ENCODE assay signal across 7 cellular contexts in genomic region chr10:68989317-68989990, GRCh38. TPM values are rescaled to one million over a fixed set of nuclear protein-coding genes. Genes with fewer than 3 reads are reported as not detected.
DNase-seq lines count a peak whose midpoint lies in the region; ATAC-seq and TF ChIP-seq lines count a peak whose summit lies in the region.

No MANE protein-coding gene starts in this region.

- no peak for TF ChIP-seq CTCF in foreskin fibroblast (IDR thresholded peaks at IDR 0.05; ENCODE audit: low read depth, low read length)

- DNase-seq in H7 (no peak), T-cell (no peak), foreskin fibroblast (peak in 1 of 2 donors; percentile 41), putamen (ENCODE audit: low spot score) (peak; percentile 8), T1000 (lab: John Stamatoyannopoulos, UW) (no peak), NCI-H774 (lab: John Stamatoyannopoulos, UW) (no peak)

- peaks cover 62 to 64% (median 62%) of the 10 kb centered on the region in 3 donors for H3K4me1 Mint-ChIP-seq in T-cell

- peaks cover 2% of the 10 kb centered on the region for H3K36me3 ChIP-seq in H7 (replicated peaks; ENCODE audit: control insufficient read depth, insufficient read depth, low read length)

- ATAC-seq in T-cell (replicated peaks in 1 of 4): no peak
- ATAC-seq in GM18861 (IDR thresholded peaks at IDR 0.05; ENCODE audit: unreplicated experiment): no peak

- peak overlapping the region; percentile 97 to 99 (median 99) for H3K4me3 Mint-ChIP-seq in T-cell

- no peaks in the 10 kb centered on the region for H3K27me3 ChIP-seq in H7 (ENCODE audit: control insufficient read depth, insufficient read depth, low read length)

- POLR2A ChIA-PET in T-cell (lab: Charles Lee): interaction anchor here (0.6 to 0.9 kb wide), 3 partner anchors 16 to 102 kb away, joined by 3 read pairs; no protein-coding TSS in a partner anchor

- CTCF ChIA-PET in T-cell (lab: Charles Lee): interaction anchor here (0.6 to 2.4 kb wide), 4 partner anchors 11 to 140 kb away, joined by 3 to 10 read pairs (median 4); partner anchors contain the start of gene DDX21 (in 1 of the 2)

- H3K4me3 ChIP-seq in H7 (ENCODE audit: insufficient read depth, low read depth, low read length) (peak overlapping the region; percentile 99), foreskin fibroblast (ENCODE audit: low read depth in 1 of 2, low read length in 2 of 2) (peak overlapping the region; percentile 96 to 97)

- H3K27me3 Mint-ChIP-seq in T-cell: no peaks in the 10 kb centered on the region

- H3K9me3 Mint-ChIP-seq in T-cell: no peaks in the 10 kb centered on the region

- peaks cover 3% of the 10 kb centered on the region for H3K36me3 Mint-ChIP-seq in T-cell

- peak overlapping the region; percentile 67 to 97 for H3K27ac Mint-ChIP-seq in T-cell

RNA-seq across cellular contexts. Expression of gene KIFBP, which starts 0.9 kb away (rescaled TPM):
- total RNA-seq in H7 (2014; rRNA removed; shearing (Covaris generic)): 38.2 and 41.4 TPM in 2 replicates
- 10 to 100 TPM in 3 of 5 donors, 1 to 10 TPM in 2; 5.9 to 15.2 (median 13.2) TPM for total RNA-seq in T-cell

RNA-seq across cellular contexts. Expression of gene DDX21, which starts 33.5 kb away (rescaled TPM):
- 121 and 145 TPM in 2 replicates for total RNA-seq in H7 (2014; rRNA removed; shearing (Covaris generic))
- 10 to 100 TPM; 53.7 to 86.0 (median 60.7) TPM for total RNA-seq in T-cell
